In genomic region chr14:90715495-90715894, GRCh38 we compare ENCODE assay signal across 21 cellular contexts.
DNase-seq lines count a peak whose midpoint lies in the region; ATAC-seq and TF ChIP-seq lines count a peak whose summit lies in the region.
"Had no signal": no experiment of that assay in that cellular context is flagged by ENCODE, and none has a peak within 500 bp of the region (broad histone marks: within the 10 kb centered on the region; RNA-seq: fewer than 3 reads in every experiment).

No MANE protein-coding gene starts in this region.

- BruUV-seq in PC-3 (replicated peaks; lab: Mats Ljungman, UMichigan), result no TSS peak

- peaks cover 45% of the 10 kb centered on the region for H3K4me1 Mint-ChIP-seq in mesothelial cell of epicardium
- H3K4me1 Mint-ChIP-seq: CD4-positive, CD25-positive, alpha-beta regulatory T cell had no signal

- CTCF ChIA-PET in PC-3 (lab: Charles Lee), result interaction anchor here (1.0 kb wide), 1 partner anchor 43 kb away, joined by 4 read pairs; no protein-coding TSS in a partner anchor

- H3K9me2 ChIP-seq in PC-3 (replicated peaks; ENCODE audit: low read length), result no peaks in the 10 kb centered on the region

- no peaks in the 10 kb centered on the region for H3K79me2 ChIP-seq in PC-3 (ENCODE audit: low read length)

- H3K27ac Mint-ChIP-seq in mesothelial cell of epicardium, result peak overlapping the region; percentile 81

- no peak for ATAC-seq in PC-3
- peak in 3 of 4 donors; percentile 46 to 68 (median 57) for ATAC-seq in psoas muscle
- ATAC-seq in GM19351 (IDR thresholded peaks at IDR 0.05; ENCODE audit: unreplicated experiment), result no peak
- ATAC-seq: HepG2, K562, Right ventricle myocardium inferior had no signal

- H3K27me3 Mint-ChIP-seq in mesothelial cell of epicardium (ENCODE audit: low read depth), result no peaks in the 10 kb centered on the region

- H3K4me1 ChIP-seq in PC-3 (ENCODE audit: insufficient read depth, low read length) (peaks cover 20% of the 10 kb centered on the region), psoas muscle (peaks cover 23% of the 10 kb centered on the region)

- POLR2A ChIA-PET in PC-3 (lab: Charles Lee; ENCODE audit: unreplicated experiment), result no interaction called here

- peaks cover 20% of the 10 kb centered on the region for H3K36me3 Mint-ChIP-seq in mesothelial cell of epicardium
- H3K36me3 Mint-ChIP-seq: CD4-positive, CD25-positive, alpha-beta regulatory T cell had no signal

- no peaks in the 10 kb centered on the region for H3K36me3 ChIP-seq in PC-3 (ENCODE audit: low read depth, low read length)
- H3K36me3 ChIP-seq in psoas muscle (ENCODE audit: insufficient read depth in 1 of 2, low read depth in 1 of 2), result peaks cover 0 to 4% of the 10 kb centered on the region in 2 donors
- H3K36me3 ChIP-seq: SJSA1 had no signal

- H3F3A ChIP-seq in PC-3 (ENCODE audit: low read length, unreplicated experiment), result no peaks in the 10 kb centered on the region

- 36 to 77% (median 49%) methylated on average over 2 of the region's 2 CpGs for WGBS in psoas muscle, 3 donors

- no peak overlapping the region for H3K27ac ChIP-seq in PC-3 (ENCODE audit: low read length)
- peak overlapping the region; percentile 71 for H3K27ac ChIP-seq in psoas muscle
- H3K27ac ChIP-seq: HL-60, SJSA1 had no signal

- H3K4me2 ChIP-seq in PC-3 (ENCODE audit: low read length), result peak overlapping the region; percentile 34

- H3K9me3 ChIP-seq in PC-3 (ENCODE audit: low read length) (no peaks in the 10 kb centered on the region), psoas muscle (no peaks in the 10 kb centered on the region)
- H3K9me3 ChIP-seq: BE2C, SJSA1 had no signal

- no peak overlapping the region for H3K4me3 ChIP-seq in PC-3 (ENCODE audit: low read length)
- no peak overlapping the region for H3K4me3 ChIP-seq in psoas muscle
- H3K4me3 ChIP-seq: K562, SJSA1 had no signal

- intact Hi-C loops in PC-3 (cut with micrococcal nuclease) (no loop called here), psoas muscle (cut with DNase I) (no loop called here)

- no peak for TF ChIP-seq CTCF in PC-3 (conservative IDR thresholded peaks at IDR 0.05; ENCODE audit: low read depth, low read length)
- no peak for TF ChIP-seq CTCF in mesothelial cell of epicardium (IDR thresholded peaks at IDR 0.05; ENCODE audit: unreplicated experiment)
- TF ChIP-seq CTCF in psoas muscle (IDR thresholded peaks at IDR 0.05), result no peak

- no peak for DNase-seq in PC-3
- DNase-seq in mesothelial cell of epicardium (ENCODE audit: low spot score in 2 of 2, unreplicated experiment in 2 of 2), result no peak
- DNase-seq in psoas muscle, result no peak
- DNase-seq in amniotic stem cell (lab: John Stamatoyannopoulos, UW), result no peak
- no peak for DNase-seq in NCI-H146 treated with DMSO at 0.1 percent for 48 hours (lab: John Stamatoyannopoulos, UW; ENCODE audit: unreplicated experiment)
- DNase-seq in stimulated activated CD4-positive, alpha-beta T cell treated with anti-CD3 and anti-CD28 coated beads, Interleukin-2, amount 100 ng/mL, for 48 hours, result no peak
- DNase-seq: BE2C; CD4-positive, CD25-positive, alpha-beta regulatory T cell; DMS79; MM.1S; NCI-H1048; NCI-H1436; NCI-H2029 treated with DMSO at 0.1 percent for 48 hours; NCI-H345; NCI-H524 had no signal

- H4K20me1 ChIP-seq in PC-3 (ENCODE audit: low read length), result no peaks in the 10 kb centered on the region

- no peak overlapping the region for H3K9ac ChIP-seq in PC-3 (ENCODE audit: low read length)

- no peak overlapping the region for H3K4me3 Mint-ChIP-seq in mesothelial cell of epicardium
- H3K4me3 Mint-ChIP-seq: CD4-positive, CD25-positive, alpha-beta regulatory T cell had no signal

- no peak overlapping the region for H2AFZ ChIP-seq in PC-3 (ENCODE audit: low read length)

- no peaks in the 10 kb centered on the region for H3K27me3 ChIP-seq in PC-3 (ENCODE audit: low read length)
- H3K27me3 ChIP-seq in psoas muscle (ENCODE audit: insufficient read depth in 3 of 3, low read length in 2 of 3), result no peaks in the 10 kb centered on the region
- H3K27me3 ChIP-seq: BE2C, SJSA1 had no signal

- no peaks in the 10 kb centered on the region for H3K9me3 Mint-ChIP-seq in mesothelial cell of epicardium
- H3K9me3 Mint-ChIP-seq: CD4-positive, CD25-positive, alpha-beta regulatory T cell had no signal

Comparison
In these comparisons a context has a peak if more than half of its experiments do, and no peak if none do; other contexts are left out.
1. ATAC-seq: peak in psoas muscle (3 of 4); none in PC-3 (single experiment) and GM19351 (single experiment).